ENCODE assay signal across 19 cellular contexts in the genomic region with DNA sequence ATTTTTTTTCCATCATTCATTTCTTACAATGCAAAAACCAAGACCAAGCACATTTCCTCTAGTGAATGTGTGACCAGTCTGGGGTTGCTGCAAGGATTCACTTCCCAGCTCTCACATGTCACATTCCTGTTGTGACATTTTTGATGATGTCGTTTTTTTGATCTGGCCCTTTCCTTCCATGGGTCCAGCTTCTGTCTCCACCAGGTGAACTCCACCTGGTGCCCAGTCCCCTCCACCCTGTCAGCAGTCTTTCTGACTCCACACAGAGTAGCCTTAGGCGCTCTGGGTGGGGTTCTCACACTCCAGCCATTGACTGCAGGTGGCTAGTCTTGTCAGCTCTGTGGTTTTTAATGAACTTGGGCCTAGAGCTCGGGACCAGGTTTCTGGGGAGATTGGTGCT.
"Had no signal": no experiment of that assay in that cellular context is flagged by ENCODE, and none has a peak within 500 bp of the region (broad histone marks: within the 10 kb centered on the region; RNA-seq: fewer than 3 reads in every experiment).

No MANE protein-coding gene starts in this region.

- H3K4me2 ChIP-seq: hepatocyte had no signal

- DNase-seq: activated B cell treated with CpG ODN at 0.5 μM for 24 hours; activated CD4-positive, alpha-beta T cell treated with anti-CD3 and anti-CD28 coated beads for 48 hours; activated CD8-positive, alpha-beta memory T cell treated with anti-CD3 and anti-CD28 coated beads, Interleukin-2, amount 50 U/mL, for 48 hours; activated gamma-delta T cell; activated T-cell treated with anti-CD3 and anti-CD28 coated beads, Interleukin-2, amount 50 U/mL, for 72 hours; amniotic stem cell; central memory CD4-positive, alpha-beta T cell; kidney; left ventricle myocardium superior; ovary; stomach; T-helper 17 cell had no signal

- H3K36me3 Mint-ChIP-seq: activated naive CD4-positive, alpha-beta T cell treated with anti-CD3 and anti-CD28 coated beads, Interleukin-2, amount 50 U/mL, for 72 hours had no signal

- H3K27me3 Mint-ChIP-seq: activated B cell treated with CpG ODN at 0.5 μM for 24 hours, brain, T-helper 17 cell had no signal

- H3K9me3 ChIP-seq: ovary, stomach, thoracic aorta had no signal

- ATAC-seq: activated naive CD4-positive, alpha-beta T cell treated with anti-CD3 and anti-CD28 coated beads, Interleukin-2, amount 50 U/mL, for 72 hours; activated T-cell treated with anti-CD3 and anti-CD28 coated beads, Interleukin-2, amount 50 U/mL, for 72 hours; esophagus mucosa; left ventricle myocardium superior; sciatic nerve; T-helper 17 cell had no signal

- H3K27ac ChIP-seq: hepatocyte, ovary, stomach had no signal

- H3K9me3 Mint-ChIP-seq: activated B cell treated with CpG ODN at 0.5 μM for 24 hours; activated naive CD4-positive, alpha-beta T cell treated with anti-CD3 and anti-CD28 coated beads, Interleukin-2, amount 50 U/mL, for 72 hours; activated T-cell treated with anti-CD3 and anti-CD28 coated beads, Interleukin-2, amount 50 U/mL, for 72 hours; brain had no signal

- H3K4me3 ChIP-seq: coronary artery, hepatocyte, ovary, stomach, thoracic aorta had no signal

- H3K27ac Mint-ChIP-seq: activated B cell treated with CpG ODN at 0.5 μM for 24 hours; activated naive CD4-positive, alpha-beta T cell treated with anti-CD3 and anti-CD28 coated beads, Interleukin-2, amount 50 U/mL, for 72 hours; activated T-cell treated with anti-CD3 and anti-CD28 coated beads, Interleukin-2, amount 50 U/mL, for 72 hours; T-helper 17 cell had no signal

- H3K4me3 Mint-ChIP-seq: activated B cell treated with CpG ODN at 0.5 μM for 24 hours; activated T-cell treated with anti-CD3 and anti-CD28 coated beads, Interleukin-2, amount 50 U/mL, for 72 hours; brain; T-helper 17 cell had no signal

- H3K36me3 ChIP-seq: ovary, stomach, thoracic aorta had no signal

- H3K27me3 ChIP-seq: hepatocyte, ovary, stomach had no signal
